8 cellular contexts compared by ENCODE assay signal in genomic region chr10:132544744-132545658, GRCh38. TPM values are rescaled to one million over a fixed set of nuclear protein-coding genes. Genes with fewer than 3 reads are reported as not detected.
DNase-seq lines count a peak whose midpoint lies in the region; ATAC-seq and TF ChIP-seq lines count a peak whose summit lies in the region.

No MANE protein-coding gene starts in this region.

- H3K9me3 Mint-ChIP-seq in endothelial cell (ENCODE audit: unreplicated experiment) = no peaks in the 10 kb centered on the region

- no peak overlapping the region for H3K4me3 ChIP-seq in Panc1 (ENCODE audit: low read depth in 2 of 2, low read length in 2 of 2)
- peak overlapping the region; percentile 43 for H3K4me3 ChIP-seq in rectal smooth muscle tissue (ENCODE audit: low read length)
- H3K4me3 ChIP-seq in breast epithelium = no peak overlapping the region
- H3K4me3 ChIP-seq in colonic mucosa = no peak overlapping the region

- DNase-seq in Panc1 (ENCODE audit: low read depth, low spot score) (no peak), endothelial cell (ENCODE audit: low spot score) (no peak), breast epithelium (ENCODE audit: low spot score in 2 of 2) (no peak), colonic mucosa (no peak), SK-N-DZ (ENCODE audit: low spot score) (no peak)

- H3K9me3 ChIP-seq in Panc1 (ENCODE audit: control insufficient read depth, insufficient read depth, low read depth, low read length) (no peaks in the 10 kb centered on the region), breast epithelium (no peaks in the 10 kb centered on the region), colonic mucosa (no peaks in the 10 kb centered on the region)

- peaks cover 11% of the 10 kb centered on the region for H3K27me3 Mint-ChIP-seq in endothelial cell (ENCODE audit: unreplicated experiment)

- no peak overlapping the region for H3K4me3 Mint-ChIP-seq in endothelial cell (ENCODE audit: unreplicated experiment)

- H3K9ac ChIP-seq in rectal smooth muscle tissue (ENCODE audit: low read length) (no peak overlapping the region), colonic mucosa (ENCODE audit: low read depth in 2 of 2, low read length in 2 of 2) (peak overlapping the region in 1 of 2 donors; percentile 1)

- TF ChIP-seq CTCF in Panc1 (IDR thresholded peaks at IDR 0.05) = no peak
- no peak for TF ChIP-seq CTCF in endothelial cell (IDR thresholded peaks at IDR 0.05; ENCODE audit: unreplicated experiment)
- TF ChIP-seq CTCF in breast epithelium (IDR thresholded peaks at IDR 0.05) = no peak
- no peak for TF ChIP-seq CTCF in colonic mucosa (IDR thresholded peaks at IDR 0.05)

- H3K27me3 ChIP-seq in Panc1 (ENCODE audit: control insufficient read depth, insufficient read depth, low read length) = no peaks in the 10 kb centered on the region
- no peaks in the 10 kb centered on the region for H3K27me3 ChIP-seq in rectal smooth muscle tissue (ENCODE audit: control insufficient read depth, insufficient read depth, low read length)
- peaks cover 0 to 2% of the 10 kb centered on the region in 2 donors for H3K27me3 ChIP-seq in breast epithelium
- H3K27me3 ChIP-seq in colonic mucosa = no peaks in the 10 kb centered on the region

- TF ChIP-seq POLR2A in breast epithelium (IDR thresholded peaks at IDR 0.05) = no peak

- peak; percentile 32 for ATAC-seq in GM18868 (IDR thresholded peaks at IDR 0.05; ENCODE audit: unreplicated experiment)
- 0 out of 2 replicates have a peak, but pooled peaks have one; percentile 26 for ATAC-seq in Panc1
- no peak for ATAC-seq in GM18520 (IDR thresholded peaks at IDR 0.05; ENCODE audit: unreplicated experiment)

- no TSS peak for BruUV-seq in Panc1 (replicated peaks; lab: Mats Ljungman, UMichigan)

- POLR2A ChIA-PET in Panc1 (lab: Charles Lee) = no interaction called here

- CTCF ChIA-PET in Panc1 (lab: Charles Lee) = interaction anchor here (0.6 kb wide), 1 partner anchor 237 kb away, joined by 4 read pairs; the partner anchor contains the start of gene STK32C

- H3K36me3 ChIP-seq in Panc1 (ENCODE audit: control insufficient read depth, insufficient read depth, low read length) (no peaks in the 10 kb centered on the region), rectal smooth muscle tissue (ENCODE audit: control insufficient read depth, insufficient read depth, low read length) (no peaks in the 10 kb centered on the region), breast epithelium (no peaks in the 10 kb centered on the region), colonic mucosa (no peaks in the 10 kb centered on the region)

- in situ Hi-C loops in Panc1 (cut with HindIII; ENCODE audit: low pct_unique_long_range_greater_than_20kb, low sequenced_read_pairs) = no loop called here

- intact Hi-C loops in Panc1 (cut with micrococcal nuclease; ENCODE audit: unreplicated experiment) = loop anchor here (5.0 kb wide), 1 partner anchor 32 kb away; no protein-coding TSS in a partner anchor
- intact Hi-C loops in breast epithelium (cut with DNase I; ENCODE audit: low total_unique reads) = no loop called here
- intact Hi-C loops in colonic mucosa (cut with DNase I) = loop anchor here (5.0 kb wide), 1 partner anchor 92 kb away; no protein-coding TSS in a partner anchor

- H3K36me3 Mint-ChIP-seq in endothelial cell (ENCODE audit: low read depth, unreplicated experiment) = no peaks in the 10 kb centered on the region

- peaks cover 36% of the 10 kb centered on the region for H3K4me1 ChIP-seq in Panc1 (ENCODE audit: control insufficient read depth, insufficient read depth, low read length)
- H3K4me1 ChIP-seq in rectal smooth muscle tissue (ENCODE audit: control insufficient read depth, insufficient read depth, low read length) = peaks cover 22% of the 10 kb centered on the region
- peaks cover 6 to 10% of the 10 kb centered on the region in 2 donors for H3K4me1 ChIP-seq in breast epithelium
- H3K4me1 ChIP-seq in colonic mucosa = no peaks in the 10 kb centered on the region

- H3K27ac ChIP-seq in Panc1 (ENCODE audit: low read length) = peak overlapping the region; percentile 14; the same call in 1 of the 2 replicates
- H3K27ac ChIP-seq in rectal smooth muscle tissue (ENCODE audit: low read depth, low read length) = no peak overlapping the region
- no peak overlapping the region for H3K27ac ChIP-seq in breast epithelium
- no peak overlapping the region for H3K27ac ChIP-seq in colonic mucosa

- H3K4me1 Mint-ChIP-seq in endothelial cell (ENCODE audit: unreplicated experiment) = peaks cover 26% of the 10 kb centered on the region

- peak overlapping the region; percentile 16 for H3K27ac Mint-ChIP-seq in endothelial cell (ENCODE audit: unreplicated experiment)

RNA-seq across cellular contexts. Expression of gene INPP5A, which starts 7.4 kb away (rescaled TPM):
- total RNA-seq in Panc1 (2021; ENCODE audit: unreplicated experiment) (60.0 TPM), endothelial cell (ENCODE audit: unreplicated experiment) (45.2 TPM), breast epithelium (10 to 100 TPM; 26.6 to 50.6 (median 38.7) TPM), colonic mucosa (10 to 100 TPM; 29.9 to 41.5 TPM)
- 78.4 TPM for polyA plus RNA-seq in Panc1 (2012; ENCODE audit: insufficient read length)
- 23.6 and 25.3 TPM in 2 replicates for polyA plus RNA-seq in SK-N-DZ (2014; cell fraction: cytosol; rRNA removed)
- 13.8 and 15.2 TPM in 2 replicates for polyA plus RNA-seq in SK-N-DZ (2014; cell fraction: nucleus; rRNA removed)
